ENCODE assay signal across 12 cellular contexts in genomic region chr2:233437439-233437955, GRCh38.
"Had no signal": no experiment of that assay in that cellular context is flagged by ENCODE, and none has a peak within 500 bp of the region (broad histone marks: within the 10 kb centered on the region; RNA-seq: fewer than 3 reads in every experiment).

No MANE protein-coding gene starts in this region.

- DNase-seq: activated CD4-positive, alpha-beta T cell treated with anti-CD3 and anti-CD28 coated beads, Interleukin-2, amount 50 U/mL, for 48 hours; activated gamma-delta T cell treated with Interleukin-2 at 50 U/mL for 16 hours; activated T-cell treated with anti-CD3 and anti-CD28 coated beads, Interleukin-2, amount 50 U/mL, for 48 hours; erythroblast; nucleus accumbens; right cardiac atrium; SK-N-SH; T-cell had no signal

- H3K27ac Mint-ChIP-seq: memory B cell had no signal

- ATAC-seq: gastroesophageal sphincter; left lobe of liver; naive thymus-derived CD8-positive, alpha-beta T cell; T-cell had no signal

- H3K9me3 Mint-ChIP-seq: memory B cell; naive thymus-derived CD8-positive, alpha-beta T cell; T-cell had no signal

- H3K27me3 Mint-ChIP-seq: memory B cell; naive thymus-derived CD8-positive, alpha-beta T cell; T-cell had no signal

- H3K4me3 Mint-ChIP-seq: memory B cell; naive thymus-derived CD8-positive, alpha-beta T cell; T-cell had no signal
